In genomic region chr7:151439855-151440798, GRCh38 we compare ENCODE assay signal across 2 cellular contexts.
TF ChIP-seq lines count a peak whose summit lies in the region.

Gene CRYGN, minus strand, starts transcription at chr7:151440141. Its CDS starts 224 bp downstream, at chr7:151439917.

TF ChIP-seq in K562, 482 proteins besides CTCF, POLR2A, EP300 and RAD21:
- TF ChIP-seq ZNF740 (CRISPR knock-in tag; IDR thresholded peaks at IDR 0.05): 0 out of 2 replicates have a peak, but pooled peaks have one; percentile 54
- TF ChIP-seq ZNF740 (tag; IDR thresholded peaks at IDR 0.05): no peak
- TF ChIP-seq WHSC1 (IDR thresholded peaks at IDR 0.05; ENCODE audit: low read length): no peak
- TF ChIP-seq, protein P1, sequence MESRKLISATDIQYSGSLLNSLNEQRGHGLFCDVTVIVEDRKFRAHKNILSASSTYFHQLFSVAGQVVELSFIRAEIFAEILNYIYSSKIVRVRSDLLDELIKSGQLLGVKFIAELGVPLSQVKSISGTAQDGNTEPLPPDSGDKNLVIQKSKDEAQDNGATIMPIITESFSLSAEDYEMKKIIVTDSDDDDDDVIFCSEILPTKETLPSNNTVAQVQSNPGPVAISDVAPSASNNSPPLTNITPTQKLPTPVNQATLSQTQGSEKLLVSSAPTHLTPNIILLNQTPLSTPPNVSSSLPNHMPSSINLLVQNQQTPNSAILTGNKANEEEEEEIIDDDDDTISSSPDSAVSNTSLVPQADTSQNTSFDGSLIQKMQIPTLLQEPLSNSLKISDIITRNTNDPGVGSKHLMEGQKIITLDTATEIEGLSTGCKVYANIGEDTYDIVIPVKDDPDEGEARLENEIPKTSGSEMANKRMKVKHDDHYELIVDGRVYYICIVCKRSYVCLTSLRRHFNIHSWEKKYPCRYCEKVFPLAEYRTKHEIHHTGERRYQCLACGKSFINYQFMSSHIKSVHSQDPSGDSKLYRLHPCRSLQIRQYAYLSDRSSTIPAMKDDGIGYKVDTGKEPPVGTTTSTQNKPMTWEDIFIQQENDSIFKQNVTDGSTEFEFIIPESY (CRISPR knock-in tag; IDR thresholded peaks at IDR 0.05): peak; percentile 55; the same call in 1 of the 2 replicates

TF ChIP-seq in HepG2, 621 proteins besides CTCF, POLR2A, EP300 and RAD21:
- TF ChIP-seq MTF2 (CRISPR knock-in tag; IDR thresholded peaks at IDR 0.05; ENCODE audit: borderline replicate concordance) (peak; percentile 64; the same call in 1 of the 2 replicates), ZNF792 (CRISPR knock-in tag; IDR thresholded peaks at IDR 0.05) (no peak)
TF ChIP-seq in HepG2: peak in this region for 1.
